In genomic region chr19:55377356-55378131, GRCh38 we compare ENCODE assay signal across 18 cellular contexts. TPM values are rescaled to one million over a fixed set of nuclear protein-coding genes. Genes with fewer than 3 reads are reported as not detected.
A peak's percentile ranks its signal among the peaks of the same experiment; 100 is the strongest.
DNase-seq lines count a peak whose midpoint lies in the region; ATAC-seq and TF ChIP-seq lines count a peak whose summit lies in the region.
"Had no signal": no experiment of that assay in that cellular context is flagged by ENCODE, and none has a peak within 500 bp of the region (broad histone marks: within the 10 kb centered on the region; RNA-seq: fewer than 3 reads in every experiment).

No MANE protein-coding gene starts in this region.

- DNase-seq in SK-N-SH (peak; percentile 41), WERI-Rb-1 (no peak), MM.1S (no peak), A172 (ENCODE audit: low spot score) (no peak), kidney glomerular epithelial cell (lab: John Stamatoyannopoulos, UW) (no peak)
- no peak for DNase-seq in activated CD4-positive, CD25-positive, alpha-beta regulatory T cell (lab: John Stamatoyannopoulos, UW)
- DNase-seq: activated CD4-positive, alpha-beta T cell treated with anti-CD3 and anti-CD28 coated beads for 48 hours; CD4-positive, CD25-positive, alpha-beta regulatory T cell; colonic mucosa; DMS79; left colon; NCI-H1417; uterus had no signal

- H3K27me3 ChIP-seq in SK-N-SH (ENCODE audit: insufficient read depth), result no peaks in the 10 kb centered on the region
- no peaks in the 10 kb centered on the region for H3K27me3 ChIP-seq in WERI-Rb-1 (ENCODE audit: insufficient read depth, low read depth, severe bottlenecking)
- peaks cover 40% of the 10 kb centered on the region for H3K27me3 ChIP-seq in iPS-18a (ENCODE audit: control insufficient read depth, insufficient read depth, low read length)
- H3K27me3 ChIP-seq in MM.1S (replicated peaks; ENCODE audit: insufficient read depth, low read length), result peaks cover 18% of the 10 kb centered on the region

- no peak for TF ChIP-seq RAD21 in SK-N-SH (IDR thresholded peaks at IDR 0.05; ENCODE audit: low read length)

- no peaks in the 10 kb centered on the region for H3K36me3 ChIP-seq in SK-N-SH (replicated peaks in 1 of 2; ENCODE audit: control insufficient read depth in 1 of 2, insufficient read depth in 2 of 2, low read length in 1 of 2)
- H3K36me3 ChIP-seq in WERI-Rb-1, result no peaks in the 10 kb centered on the region
- H3K36me3 ChIP-seq in iPS-18a (ENCODE audit: control insufficient read depth, low read depth, low read length), result no peaks in the 10 kb centered on the region
- no peaks in the 10 kb centered on the region for H3K36me3 ChIP-seq in MM.1S (replicated peaks; ENCODE audit: insufficient read depth, low read length)
- H3K36me3 ChIP-seq: colonic mucosa, uterus had no signal

- H3K79me2 ChIP-seq in SK-N-SH (ENCODE audit: insufficient read depth), result no peaks in the 10 kb centered on the region
- peaks cover 12% of the 10 kb centered on the region for H3K79me2 ChIP-seq in MM.1S (ENCODE audit: low read length)

- POLR2A ChIA-PET in SK-N-SH (lab: Yijun Ruan, JAX), result interaction anchor here (1.2 kb wide), 1 partner anchor 38 kb away, joined by 3 read pairs; the partner anchor contains the start of gene KMT5C

- H2AFZ ChIP-seq in SK-N-SH (ENCODE audit: low read depth), result no peak overlapping the region
- H2AFZ ChIP-seq in MM.1S (ENCODE audit: low read length), result no peak overlapping the region

- TF ChIP-seq EP300 in SK-N-SH (IDR thresholded peaks at IDR 0.05; ENCODE audit: borderline replicate concordance in 1 of 2, low read depth in 1 of 2, low read length in 1 of 2), result no peak

- TF ChIP-seq CTCF in SK-N-SH (IDR thresholded peaks at IDR 0.05), result no peak
- no peak for TF ChIP-seq CTCF in WERI-Rb-1 (IDR thresholded peaks at IDR 0.05; ENCODE audit: low read depth, low read length)
- TF ChIP-seq CTCF in MM.1S (IDR thresholded peaks at IDR 0.05; ENCODE audit: low read length), result no peak

- H4K20me1 ChIP-seq in SK-N-SH (ENCODE audit: insufficient read depth), result no peaks in the 10 kb centered on the region
- no peaks in the 10 kb centered on the region for H4K20me1 ChIP-seq in MM.1S (ENCODE audit: insufficient read depth, low read length)

- CTCF ChIA-PET in SK-N-SH (lab: Yijun Ruan, JAX), result interaction anchor here (0.9 to 1.0 kb wide), 2 partner anchors 40 to 236 kb away, joined by 3 read pairs; no protein-coding TSS in a partner anchor

- no peak for ATAC-seq in SK-N-SH treated with all-trans-retinoic acid at 6 μM for 48 hours

- H3F3A ChIP-seq in SK-N-SH (replicated peaks; ENCODE audit: insufficient read depth) (peaks cover under 1% of the 10 kb centered on the region), MM.1S (ENCODE audit: insufficient read depth, low read length) (peaks cover 4% of the 10 kb centered on the region; the same call in 1 of the 2 replicates)

- WGBS in SK-N-SH (ENCODE audit: low lambda C conversion rate), result 80% methylated on average over 19 of the region's 43 CpGs

- H3K4me1 ChIP-seq in SK-N-SH (ENCODE audit: control insufficient read depth in 1 of 2, insufficient read depth in 2 of 2, low read depth in 1 of 2, low read length in 1 of 2) (peaks cover 16 to 18% of the 10 kb centered on the region in 2 experiments; a peak in 3 of 4 replicates), iPS-18a (ENCODE audit: control insufficient read depth, low read depth, low read length) (peaks cover 25% of the 10 kb centered on the region), MM.1S (ENCODE audit: low read length) (peaks cover 5% of the 10 kb centered on the region; the same call in 1 of the 2 replicates)
- H3K4me1 ChIP-seq: colonic mucosa had no signal

- H3K27ac ChIP-seq in SK-N-SH (ENCODE audit: low read depth in 2 of 2, low read length in 1 of 2) (no peak overlapping the region), WERI-Rb-1 (peak overlapping the region; percentile 37), iPS-18a (ENCODE audit: low read length) (no peak overlapping the region), MM.1S (ENCODE audit: low read length) (no peak overlapping the region)
- H3K27ac ChIP-seq: colonic mucosa, uterus had no signal

- no peak overlapping the region for H3K4me3 ChIP-seq in SK-N-SH (ENCODE audit: low read depth in 2 of 2, low read length in 1 of 2)
- H3K4me3 ChIP-seq in WERI-Rb-1 (ENCODE audit: low read depth, low read length), result peak overlapping the region; percentile 46
- peak overlapping the region; percentile 49 for H3K4me3 ChIP-seq in iPS-18a (ENCODE audit: low read length)
- H3K4me3 ChIP-seq in MM.1S (ENCODE audit: low read length), result no peak overlapping the region
- H3K4me3 ChIP-seq: colonic mucosa, uterus had no signal

- H3K9ac ChIP-seq in SK-N-SH (no peak overlapping the region), iPS-18a (ENCODE audit: low read length) (no peak overlapping the region), MM.1S (ENCODE audit: low read length) (no peak overlapping the region)

- H3K9me2 ChIP-seq in SK-N-SH (no peaks in the 10 kb centered on the region), MM.1S (replicated peaks; ENCODE audit: insufficient read depth, low read length) (no peaks in the 10 kb centered on the region)

- H3K9me3 ChIP-seq in SK-N-SH (no peaks in the 10 kb centered on the region), WERI-Rb-1 (ENCODE audit: severe bottlenecking) (no peaks in the 10 kb centered on the region), iPS-18a (ENCODE audit: control insufficient read depth, low read depth, low read length) (no peaks in the 10 kb centered on the region), MM.1S (replicated peaks; ENCODE audit: insufficient read depth, low read length) (no peaks in the 10 kb centered on the region)
- H3K9me3 ChIP-seq: colonic mucosa, uterus had no signal

- H3K4me2 ChIP-seq in SK-N-SH (no peak overlapping the region), MM.1S (ENCODE audit: low read depth, low read length) (no peak overlapping the region)

TF ChIP-seq in SK-N-SH, 30 proteins besides CTCF, POLR2A, EP300 and RAD21 (continues in another document):
- TF ChIP-seq EZH2phosphoT487 (IDR thresholded peaks at IDR 0.05; ENCODE audit: borderline replicate concordance, low read depth) (no peak), YY1 (IDR thresholded peaks at IDR 0.05; ENCODE audit: low read depth) (no peak), NRF1 (IDR thresholded peaks at IDR 0.05; ENCODE audit: low read depth, low read length) (no peak), USF1 (IDR thresholded peaks at IDR 0.05; ENCODE audit: borderline replicate concordance, low read depth) (no peak), RCOR1 (IDR thresholded peaks at IDR 0.05; ENCODE audit: low read length) (no peak)

TF ChIP-seq in SK-N-SH treated with all-trans-retinoic acid at 6 μM for 48 hours, 23 proteins besides CTCF, POLR2A, EP300 and RAD21 (continues in another document):
- no peak for TF ChIP-seq ARNTL (CRISPR knock-in tag; IDR thresholded peaks at IDR 0.05; ENCODE audit: borderline replicate concordance, low read depth)
- TF ChIP-seq TOX (CRISPR knock-in tag; IDR thresholded peaks at IDR 0.05; ENCODE audit: borderline replicate concordance), result no peak
- TF ChIP-seq ISL1 (CRISPR knock-in tag; IDR thresholded peaks at IDR 0.05), result no peak
- TF ChIP-seq ZNF565 (CRISPR knock-in tag; conservative IDR thresholded peaks at IDR 0.05; ENCODE audit: low read depth), result no peak
- TF ChIP-seq OSR1 (CRISPR knock-in tag; IDR thresholded peaks at IDR 0.05), result no peak
- no peak for TF ChIP-seq ESRRG (CRISPR knock-in tag; IDR thresholded peaks at IDR 0.05)
- no peak for TF ChIP-seq PATZ1 (CRISPR knock-in tag; IDR thresholded peaks at IDR 0.05; ENCODE audit: borderline replicate concordance)

RNA-seq across cellular contexts. Expression of gene TMEM190, which starts 0.9 kb away (rescaled TPM):
- 0.77 and 0.91 TPM in 2 replicates for polyA plus RNA-seq in SK-N-SH (2012; rRNA removed)
- polyA plus RNA-seq in SK-N-SH (2012; cell fraction: cytosol; rRNA removed), result 0.08 and 0.30 TPM in 2 replicates
- 14.1 and 29.8 TPM in 2 replicates for polyA plus RNA-seq in SK-N-SH (2012; cell fraction: nucleus; rRNA removed)
- total RNA-seq in A172 (2014; rRNA removed; shearing (Covaris generic)), result not detected in 2 replicates
- total RNA-seq: CD4-positive, CD25-positive, alpha-beta regulatory T cell; colonic mucosa; left colon; LHCN-M2; mononuclear cell had no signal
- polyA plus RNA-seq: CD4-positive, CD25-positive, alpha-beta regulatory T cell had no signal

RNA-seq across cellular contexts. Expression of gene TMEM238, which starts 6.5 kb away (rescaled TPM):
- polyA plus RNA-seq in SK-N-SH (2012; rRNA removed), result 0.08 and 0.12 TPM in 2 replicates
- 0.03 and 0.05 TPM in 2 replicates for polyA plus RNA-seq in SK-N-SH (2012; cell fraction: cytosol; rRNA removed)
- 0.12 TPM in 1 of 2 replicates, not detected in the other for polyA plus RNA-seq in SK-N-SH (2012; cell fraction: nucleus; rRNA removed)
- total RNA-seq in A172 (2014; rRNA removed; shearing (Covaris generic)), result 1.2 TPM in 1 of 2 replicates, not detected in the other
- total RNA-seq: LHCN-M2 had no signal
- polyA plus RNA-seq: AG04450 had no signal

RNA-seq across cellular contexts. Expression of gene IL11, which starts 7.3 kb away (rescaled TPM):
- polyA plus RNA-seq in SK-N-SH (2012; rRNA removed), result 13.2 and 16.1 TPM in 2 replicates
- 8.4 and 11.0 TPM in 2 replicates for polyA plus RNA-seq in SK-N-SH (2012; cell fraction: cytosol; rRNA removed)
- polyA plus RNA-seq in SK-N-SH (2012; cell fraction: nucleus; rRNA removed), result 22.6 and 33.5 TPM in 2 replicates
- 8.4 and 9.4 TPM in 2 replicates for total RNA-seq in A172 (2014; rRNA removed; shearing (Covaris generic))
- total RNA-seq: CD4-positive, CD25-positive, alpha-beta regulatory T cell had no signal
- polyA plus RNA-seq: CD4-positive, CD25-positive, alpha-beta regulatory T cell had no signal

RNA-seq across cellular contexts. Expression of gene RPL28, which starts 8.2 kb away (rescaled TPM):
- polyA plus RNA-seq in SK-N-SH (2012; rRNA removed), result 2,297 and 2,368 TPM in 2 replicates
- 721 and 1,465 TPM in 2 replicates for polyA plus RNA-seq in SK-N-SH (2012; cell fraction: cytosol; rRNA removed)
- 482 and 618 TPM in 2 replicates for polyA plus RNA-seq in SK-N-SH (2012; cell fraction: nucleus; rRNA removed)
- 453 and 647 TPM in 2 replicates for total RNA-seq in A172 (2014; rRNA removed; shearing (Covaris generic))

RNA-seq across cellular contexts. Expression of gene GARIN5B, which starts 14.5 kb away (rescaled TPM):
- polyA plus RNA-seq in SK-N-SH (2012; rRNA removed), result not detected in 2 replicates
- polyA plus RNA-seq in SK-N-SH (2012; cell fraction: cytosol; rRNA removed), result not detected in 2 replicates
- 0.06 and 0.10 TPM in 2 replicates for polyA plus RNA-seq in SK-N-SH (2012; cell fraction: nucleus; rRNA removed)
- not detected in 2 replicates for total RNA-seq in A172 (2014; rRNA removed; shearing (Covaris generic))
- total RNA-seq: CD4-positive, CD25-positive, alpha-beta regulatory T cell; colonic mucosa; left colon; LHCN-M2; mononuclear cell had no signal
- polyA plus RNA-seq: AG04450; CD4-positive, CD25-positive, alpha-beta regulatory T cell had no signal

Comparison
In these comparisons a context has a peak if more than half of its experiments do, and no peak if none do; other contexts are left out.
1. H3K4me3 ChIP-seq: peak in WERI-Rb-1 (single experiment) and iPS-18a (single experiment); none in SK-N-SH (0 of 2) and MM.1S (single experiment).